ENCODE assay signal across 29 cellular contexts in the genomic region with DNA sequence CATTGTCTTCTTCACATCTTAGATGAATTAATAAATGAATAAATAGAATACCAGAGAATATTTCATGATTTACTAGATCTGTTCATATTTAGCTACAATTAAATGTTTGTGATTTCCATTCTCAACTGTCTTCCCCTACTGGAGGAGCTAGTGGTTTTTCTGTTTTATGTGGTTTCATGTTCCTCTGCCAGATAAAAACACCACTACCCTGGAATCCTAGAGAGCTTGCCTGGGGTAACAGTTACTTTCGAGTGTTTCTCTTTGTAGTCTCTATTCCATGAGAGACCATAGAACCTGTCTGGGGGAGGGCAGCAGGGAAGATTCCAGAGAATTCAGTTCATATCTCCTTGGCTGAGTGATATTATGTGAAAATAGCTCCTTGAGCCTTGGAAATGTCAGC.
"Had no signal": no experiment of that assay in that cellular context is flagged by ENCODE, and none has a peak within 500 bp of the region (broad histone marks: within the 10 kb centered on the region; RNA-seq: fewer than 3 reads in every experiment).

No MANE protein-coding gene starts in this region.

- H3K36me3 ChIP-seq: esophagus squamous epithelium, gastroesophageal sphincter, heart right ventricle, WERI-Rb-1 had no signal

- H3K4me1 ChIP-seq: body of pancreas, esophagus squamous epithelium, gastroesophageal sphincter, heart right ventricle had no signal

- H3K4me3 ChIP-seq: body of pancreas, esophagus squamous epithelium, gastroesophageal sphincter, heart right ventricle had no signal

- DNase-seq: activated B cell treated with CpG ODN at 0.5 μM for 24 hours; activated CD4-positive, alpha-beta T cell treated with anti-CD3 and anti-CD28 coated beads for 48 hours; activated CD4-positive, alpha-beta T cell treated with anti-CD3 and anti-CD28 coated beads, Interleukin-2, amount 50 U/mL, for 1 hour; activated CD4-positive, alpha-beta T cell treated with anti-CD3 and anti-CD28 coated beads, Interleukin-2, amount 50 U/mL, for 48 hours; activated CD8-positive, alpha-beta memory T cell treated with anti-CD3 and anti-CD28 coated beads for 24 hours; activated CD8-positive, alpha-beta T cell treated with anti-CD3 and anti-CD28 coated beads for 36 hours; activated effector memory CD4-positive, alpha-beta T cell treated with Interleukin-2 at 50 U/mL for 16 hours; activated gamma-delta T cell treated with Interleukin-2 at 50 U/mL for 16 hours; activated naive CD4-positive, alpha-beta T cell treated with anti-CD3 and anti-CD28 coated beads, Interleukin-2, amount 50 U/mL, for 16 hours; activated naive CD4-positive, alpha-beta T cell treated with Interleukin-2 at 50 U/mL for 16 hours; activated T-cell treated with anti-CD3 and anti-CD28 coated beads, Interleukin-2, amount 50 U/mL, for 4 hours; amniotic stem cell; anterior cingulate cortex; body of pancreas; caudate nucleus; cortex of kidney; dermis blood vessel endothelial cell; effector CD8-positive, alpha-beta T cell; esophagus squamous epithelium; foreskin melanocyte; heart right ventricle; T-helper 1 cell; T-helper 17 cell; T1000; WERI-Rb-1 had no signal

- H3K27ac ChIP-seq: body of pancreas, epithelial cell of prostate, esophagus squamous epithelium, gastroesophageal sphincter, heart right ventricle, WERI-Rb-1 had no signal

- H3K27me3 ChIP-seq: body of pancreas, esophagus squamous epithelium had no signal

- H3K9me3 ChIP-seq: body of pancreas, esophagus squamous epithelium, gastroesophageal sphincter had no signal

- ATAC-seq: activated CD4-positive, CD25-positive, alpha-beta regulatory T cell treated with anti-CD3 and anti-CD28 coated beads, Interleukin-2, amount 50 U/mL, for 24 hours; activated CD8-positive, alpha-beta T cell treated with anti-CD3 and anti-CD28 coated beads for 36 hours; activated T-cell treated with anti-CD3 and anti-CD28 coated beads, Interleukin-2, amount 50 U/mL, for 4 hours; activated T-helper 17 cell treated with anti-CD3 and anti-CD28 coated beads, Interleukin-2, amount 50 U/mL, for 72 hours; body of pancreas; gastroesophageal sphincter; heart right ventricle; T-helper 17 cell had no signal
